Comparison of ENCODE assay signal across 9 cellular contexts in genomic region chr6:133242761-133243590, GRCh38. TPM values are rescaled to one million over a fixed set of nuclear protein-coding genes. Genes with fewer than 3 reads are reported as not detected.
A peak's percentile ranks its signal among the peaks of the same experiment; 100 is the strongest.
DNase-seq lines count a peak whose midpoint lies in the region; ATAC-seq and TF ChIP-seq lines count a peak whose summit lies in the region.
"Had no signal": no experiment of that assay in that cellular context is flagged by ENCODE, and none has a peak within 500 bp of the region (broad histone marks: within the 10 kb centered on the region; RNA-seq: fewer than 3 reads in every experiment).

No MANE protein-coding gene starts in this region.

- H3K4me3 ChIP-seq in coronary artery (peak overlapping the region; percentile 74), mesodermal cell (ENCODE audit: extremely low read depth, insufficient read depth, low read length, poor library complexity, severe bottlenecking) (peak overlapping the region; percentile 46)

- no peaks in the 10 kb centered on the region for H3K36me3 ChIP-seq in mesodermal cell (ENCODE audit: control insufficient read depth, insufficient read depth, low read length)

- 1 to 3% methylated on average over 10 to 11 of the region's 27 CpGs for WGBS in mesodermal cell (ENCODE audit: insufficient coverage in 2 of 2), 2 experiments

- H3K9me3 ChIP-seq in mesodermal cell (ENCODE audit: control insufficient read depth, low read length) = no peaks in the 10 kb centered on the region

- TF ChIP-seq CTCF in coronary artery (IDR thresholded peaks at IDR 0.05) = no peak

- DNase-seq in stimulated activated CD4-positive, alpha-beta T cell treated with anti-CD3 and anti-CD28 coated beads, Interleukin-15, amount 100 ng/mL, for 24 hours = peak; percentile 2
- no peak for DNase-seq in stimulated activated CD4-positive, alpha-beta T cell treated with anti-CD3 and anti-CD28 coated beads, Interleukin-4, amount 100 ng/mL, for 4 hours
- DNase-seq in coronary artery (ENCODE audit: low spot score) (no peak), DMS79 (lab: John Stamatoyannopoulos, UW) (no peak), NCI-H82 (lab: John Stamatoyannopoulos, UW) (no peak)
- no peak for DNase-seq in activated CD4-positive, CD25-positive, alpha-beta regulatory T cell treated with anti-CD3 and anti-CD28 coated beads, Interleukin-2, amount 50 U/mL, for 72 hours
- DNase-seq: naive B cell had no signal

- H3K27ac ChIP-seq in coronary artery = no peak overlapping the region
- H3K27ac ChIP-seq in mesodermal cell (ENCODE audit: low read depth, low read length, severe bottlenecking) = no peak overlapping the region

- no peaks in the 10 kb centered on the region for H3K4me1 ChIP-seq in mesodermal cell (ENCODE audit: control insufficient read depth, insufficient read depth, low read length, poor library complexity, severe bottlenecking)

- ATAC-seq in HG02870 (IDR thresholded peaks at IDR 0.05; ENCODE audit: unreplicated experiment) = no peak

RNA-seq across cellular contexts. Expression of gene EYA4, which starts 1.8 kb away (rescaled TPM):
- polyA plus RNA-seq in mesodermal cell (2013, experiment 1 of 2) = 0.88 TPM
- 0.66 TPM for polyA plus RNA-seq in mesodermal cell (2013, experiment 2 of 2)
